Comparison of ENCODE assay signal across 1 cellular context in genomic region chr6:100726741-100727140, GRCh38.
TF ChIP-seq lines count a peak whose summit lies in the region.

No MANE protein-coding gene starts in this region.

TF ChIP-seq in WTC11, 78 proteins besides CTCF, POLR2A, EP300 and RAD21 (continued from another document):
- TF ChIP-seq RELA (CRISPR knock-in tag; IDR thresholded peaks at IDR 0.05; ENCODE audit: borderline replicate concordance) (no peak), NR2C2 (CRISPR knock-in tag; IDR thresholded peaks at IDR 0.05) (no peak)
